9 cellular contexts compared by ENCODE assay signal in genomic region chr19:36574762-36575161, GRCh38. TPM values are rescaled to one million over a fixed set of nuclear protein-coding genes. Genes with fewer than 3 reads are reported as not detected.
DNase-seq lines count a peak whose midpoint lies in the region; ATAC-seq and FAIRE-seq lines count a peak whose summit lies in the region.
"Had no signal": no experiment of that assay in that cellular context is flagged by ENCODE, and none has a peak within 500 bp of the region (broad histone marks: within the 10 kb centered on the region; RNA-seq: fewer than 3 reads in every experiment).

No MANE protein-coding gene starts in this region.

- H3K27me3 ChIP-seq in adipocyte (replicated peaks; ENCODE audit: control insufficient read depth, insufficient read depth, low read length), result no peaks in the 10 kb centered on the region

- peaks cover 18% of the 10 kb centered on the region for H3K9me3 Mint-ChIP-seq in stimulated activated naive CD8-positive, alpha-beta T cell treated with anti-CD3 and anti-CD28 coated beads, Interleukin-15, Interleukin-2, amounts not matched to agents 100 ng/mL and 50 ng/mL, for 24 hours

- H3K36me3 ChIP-seq in adipocyte (ENCODE audit: control insufficient read depth, insufficient read depth, low read length, severe bottlenecking), result peaks cover 39% of the 10 kb centered on the region

- H3K36me3 Mint-ChIP-seq in stimulated activated naive CD8-positive, alpha-beta T cell treated with anti-CD3 and anti-CD28 coated beads, Interleukin-15, Interleukin-2, amounts not matched to agents 100 ng/mL and 50 ng/mL, for 24 hours (ENCODE audit: low read depth), result peaks cover 74% of the 10 kb centered on the region

- H3K4me3 Mint-ChIP-seq in stimulated activated naive CD8-positive, alpha-beta T cell treated with anti-CD3 and anti-CD28 coated beads, Interleukin-15, Interleukin-2, amounts not matched to agents 100 ng/mL and 50 ng/mL, for 24 hours, result peak overlapping the region; percentile 100

- H3K4me3 ChIP-seq in adipocyte (ENCODE audit: low read length), result peak overlapping the region; percentile 97

- H3K4me1 ChIP-seq in adipocyte (ENCODE audit: control insufficient read depth, insufficient read depth, low read length), result peaks cover 18% of the 10 kb centered on the region

- peaks cover 23% of the 10 kb centered on the region for H3K9me3 ChIP-seq in adipocyte (ENCODE audit: control insufficient read depth, low read length)

- no peak for FAIRE-seq in frontal cortex (lab: Jason Lieb, UNC)

- no peak for ATAC-seq in stimulated activated naive CD8-positive, alpha-beta T cell treated with anti-CD3 and anti-CD28 coated beads, Interleukin-15, Interleukin-2, amounts not matched to agents 100 U/mL and 50 U/mL, for 24 hours
- ATAC-seq in HG03159 (IDR thresholded peaks at IDR 0.05; ENCODE audit: unreplicated experiment), result no peak

- no peak for DNase-seq in stimulated activated naive CD8-positive, alpha-beta T cell treated with anti-CD3 and anti-CD28 coated beads, Interleukin-15, Interleukin-2, amounts not matched to agents 100 U/mL and 50 U/mL, for 24 hours
- DNase-seq in adipocyte (ENCODE audit: low read depth), result no peak
- peak; percentile 12 for DNase-seq in iris pigment epithelial cell (ENCODE audit: low read depth)
- DNase-seq in frontal cortex (ENCODE audit: low spot score in 2 of 2), result no peak
- DNase-seq in substantia nigra (lab: John Stamatoyannopoulos, UW), result no peak
- DNase-seq in NCI-H524 treated with DMSO at 0.1 percent for 48 hours (lab: John Stamatoyannopoulos, UW), result no peak
- DNase-seq: NK-92 treated with Interleukin-12 subunit alpha and Interleukin-12 subunit beta, amount 100 ng/mL, for 24 hours had no signal

- no peaks in the 10 kb centered on the region for H3K27me3 Mint-ChIP-seq in stimulated activated naive CD8-positive, alpha-beta T cell treated with anti-CD3 and anti-CD28 coated beads, Interleukin-15, Interleukin-2, amounts not matched to agents 100 ng/mL and 50 ng/mL, for 24 hours

- no peak overlapping the region for H3K9ac ChIP-seq in adipocyte (ENCODE audit: low read length)

- H3K27ac Mint-ChIP-seq in stimulated activated naive CD8-positive, alpha-beta T cell treated with anti-CD3 and anti-CD28 coated beads, Interleukin-15, Interleukin-2, amounts not matched to agents 100 ng/mL and 50 ng/mL, for 24 hours, result peak overlapping the region; percentile 2

- no peak overlapping the region for H3K27ac ChIP-seq in substantia nigra (ENCODE audit: low read depth, low read length, poor library complexity, severe bottlenecking)

- peaks cover 38% of the 10 kb centered on the region for H3K4me1 Mint-ChIP-seq in stimulated activated naive CD8-positive, alpha-beta T cell treated with anti-CD3 and anti-CD28 coated beads, Interleukin-15, Interleukin-2, amounts not matched to agents 100 ng/mL and 50 ng/mL, for 24 hours (ENCODE audit: low read depth)

RNA-seq across cellular contexts. Expression of gene ZNF529, which starts 1.7 kb away (rescaled TPM):
- total RNA-seq in frontal cortex, result 59.1 TPM

RNA-seq across cellular contexts. Expression of gene ZNF382, which starts 30.4 kb away (rescaled TPM):
- total RNA-seq in frontal cortex, result 96.2 TPM

RNA-seq across cellular contexts. Expression of gene ZNF260, which starts 46.7 kb away (rescaled TPM):
- total RNA-seq in frontal cortex, result 34.2 TPM
